Comparison of ENCODE assay signal across 21 cellular contexts in the genomic region with DNA sequence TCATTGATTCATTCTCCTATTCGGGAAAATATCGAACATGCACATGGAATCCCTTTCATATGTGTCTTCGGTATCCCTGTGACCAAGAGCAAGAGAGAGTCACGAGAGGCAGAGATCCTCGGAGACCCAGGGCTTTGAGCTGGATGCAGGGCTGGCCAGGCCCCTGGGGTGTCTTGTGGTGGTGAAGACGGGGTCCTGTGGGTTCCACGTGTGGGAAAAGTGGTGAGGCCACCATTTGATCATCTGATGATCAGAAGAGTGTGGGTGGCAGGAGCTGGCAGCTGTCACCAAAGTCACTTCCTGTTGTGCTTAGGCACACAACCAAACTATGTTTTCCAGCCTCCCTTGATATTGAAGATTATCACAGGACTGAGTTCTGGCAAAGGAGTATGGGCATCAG.
DNase-seq lines count a peak whose midpoint lies in the region; ATAC-seq and TF ChIP-seq lines count a peak whose summit lies in the region.
"Had no signal": no experiment of that assay in that cellular context is flagged by ENCODE, and none has a peak within 500 bp of the region (broad histone marks: within the 10 kb centered on the region; RNA-seq: fewer than 3 reads in every experiment).

No MANE protein-coding gene starts in this region.

- no peak overlapping the region for H3K27ac Mint-ChIP-seq in activated CD8-positive, alpha-beta memory T cell treated with anti-CD3 and anti-CD28 coated beads, Interleukin-2, amount 10 ng/mL, durations not matched to agents 7 days and 5 days

- H3K36me3 ChIP-seq in BLaER1 (no peaks in the 10 kb centered on the region), left lung (no peaks in the 10 kb centered on the region)
- no peaks in the 10 kb centered on the region for H3K36me3 ChIP-seq in BLaER1 treated with 17β-estradiol and CSF1 and Interleukin-3, amounts not matched to agents 10 nM and 100 nM
- H3K36me3 ChIP-seq: HAP-1, MG63 had no signal

- H3K4me1 ChIP-seq in BLaER1: peaks cover 34% of the 10 kb centered on the region
- peaks cover 13 to 39% (median 31%) of the 10 kb centered on the region in 10 experiments for H3K4me1 ChIP-seq in BLaER1 treated with 17β-estradiol and CSF1 and Interleukin-3, amounts not matched to agents 10 nM and 100 nM
- no peaks in the 10 kb centered on the region for H3K4me1 ChIP-seq in left lung
- H3K4me1 ChIP-seq: Caco-2, HAP-1 had no signal

- intact Hi-C loops in left lung (cut with DNase I): no loop called here

- peaks cover 2% of the 10 kb centered on the region for H3K4me1 Mint-ChIP-seq in activated CD8-positive, alpha-beta memory T cell treated with anti-CD3 and anti-CD28 coated beads, Interleukin-2, amount 10 ng/mL, durations not matched to agents 7 days and 5 days
- H3K4me1 Mint-ChIP-seq: CD14-positive monocyte had no signal

- no peak for ATAC-seq in activated CD8-positive, alpha-beta memory T cell treated with anti-CD3 and anti-CD28 coated beads, Interleukin-2, amount 10 ng/mL, durations not matched to agents 7 days and 5 days
- ATAC-seq in left lung: no peak
- ATAC-seq in HG03025 (IDR thresholded peaks at IDR 0.05; ENCODE audit: low FRiP score, unreplicated experiment): no peak

- no peak overlapping the region for H3K4me3 ChIP-seq in BLaER1
- H3K4me3 ChIP-seq in BLaER1 treated with 17β-estradiol and CSF1 and Interleukin-3, amounts not matched to agents 10 nM and 100 nM: no peak overlapping the region
- no peak overlapping the region for H3K4me3 ChIP-seq in left lung
- H3K4me3 ChIP-seq: HAP-1, MG63 had no signal

- H3K36me3 Mint-ChIP-seq in activated CD8-positive, alpha-beta memory T cell treated with anti-CD3 and anti-CD28 coated beads, Interleukin-2, amount 10 ng/mL, durations not matched to agents 7 days and 5 days: no peaks in the 10 kb centered on the region
- H3K36me3 Mint-ChIP-seq: CD14-positive monocyte, IgD-negative memory B cell had no signal

- H3K27me3 Mint-ChIP-seq in activated CD8-positive, alpha-beta memory T cell treated with anti-CD3 and anti-CD28 coated beads, Interleukin-2, amount 10 ng/mL, durations not matched to agents 7 days and 5 days: peaks cover 25% of the 10 kb centered on the region

- no peak for TF ChIP-seq CTCF in left lung (IDR thresholded peaks at IDR 0.05)

- peaks cover 88% of the 10 kb centered on the region for H3K27me3 ChIP-seq in BLaER1
- H3K27me3 ChIP-seq in BLaER1 treated with 17β-estradiol and CSF1 and Interleukin-3, amounts not matched to agents 10 nM and 100 nM: peaks cover 77 to 98% (median 94%) of the 10 kb centered on the region in 11 experiments
- peaks cover 0 to 87% of the 10 kb centered on the region in 2 donors for H3K27me3 ChIP-seq in left lung

- H3K4me2 ChIP-seq in BLaER1: peak overlapping the region; percentile 71
- peak overlapping the region; percentile 56 to 78 (median 59) for H3K4me2 ChIP-seq in BLaER1 treated with 17β-estradiol and CSF1 and Interleukin-3, amounts not matched to agents 10 nM and 100 nM
- H3K4me2 ChIP-seq: SK-N-SH had no signal

- no peak overlapping the region for H3K4me3 Mint-ChIP-seq in activated CD8-positive, alpha-beta memory T cell treated with anti-CD3 and anti-CD28 coated beads, Interleukin-2, amount 10 ng/mL, durations not matched to agents 7 days and 5 days
- H3K4me3 Mint-ChIP-seq: IgD-negative memory B cell had no signal

- H3K9me3 ChIP-seq in BLaER1: peaks cover 25% of the 10 kb centered on the region
- peaks cover 23 to 30% (median 28%) of the 10 kb centered on the region in 11 experiments for H3K9me3 ChIP-seq in BLaER1 treated with 17β-estradiol and CSF1 and Interleukin-3, amounts not matched to agents 10 nM and 100 nM (replicated peaks in 1 of 11)
- H3K9me3 ChIP-seq in left lung: no peaks in the 10 kb centered on the region
- H3K9me3 ChIP-seq: HAP-1, MG63, SK-N-SH had no signal

- H3K9ac ChIP-seq in BLaER1: no peak overlapping the region
- H3K9ac ChIP-seq in BLaER1 treated with 17β-estradiol and CSF1 and Interleukin-3, amounts not matched to agents 10 nM and 100 nM: no peak overlapping the region
- H3K9ac ChIP-seq: SK-N-SH had no signal

- H3K27ac ChIP-seq in BLaER1: no peak overlapping the region
- no peak overlapping the region for H3K27ac ChIP-seq in BLaER1 treated with 17β-estradiol and CSF1 and Interleukin-3, amounts not matched to agents 10 nM and 100 nM
- no peak overlapping the region for H3K27ac ChIP-seq in left lung

- peak; percentile 30 for DNase-seq in activated CD8-positive, alpha-beta memory T cell treated with anti-CD3 and anti-CD28 coated beads, Interleukin-2, amount 10 ng/mL, durations not matched to agents 7 days and 5 days
- DNase-seq in left lung (peak; percentile 24 to 41), COR-L47 (lab: John Stamatoyannopoulos, UW) (no peak), NCI-H2196 treated with DMSO at 0.1 percent for 48 hours (lab: John Stamatoyannopoulos, UW; ENCODE audit: unreplicated experiment) (no peak)
- DNase-seq: ACHN, Caco-2, GF-D8, Kasumi-1, MG63, NCI-H1092, NCI-H1436 treated with DMSO at 0.1 percent for 48 hours, NCI-H2029 treated with DMSO at 0.1 percent for 48 hours, NCI-H2171 treated with DMSO at 0.1 percent for 48 hours, SHP77 treated with DMSO at 0.1 percent for 48 hours, SK-N-SH had no signal

- CTCF ChIA-PET in activated CD8-positive, alpha-beta memory T cell treated with anti-CD3 and anti-CD28 coated beads, Interleukin-2, amount 10 ng/mL, durations not matched to agents 7 days and 5 days (lab: Charles Lee): no interaction called here

- peaks cover 35% of the 10 kb centered on the region for H4K20me1 ChIP-seq in BLaER1
- H4K20me1 ChIP-seq in BLaER1 treated with 17β-estradiol and CSF1 and Interleukin-3, amounts not matched to agents 10 nM and 100 nM: peaks cover 0 to 31% (median 13%) of the 10 kb centered on the region in 11 experiments; a peak in 11 of 22 replicates

- no peaks in the 10 kb centered on the region for H3K9me3 Mint-ChIP-seq in activated CD8-positive, alpha-beta memory T cell treated with anti-CD3 and anti-CD28 coated beads, Interleukin-2, amount 10 ng/mL, durations not matched to agents 7 days and 5 days (ENCODE audit: low read depth)

Comparison
In these comparisons a context has a peak if more than half of its experiments do, and no peak if none do; other contexts are left out.
1. DNase-seq: peak in activated CD8-positive, alpha-beta memory T cell treated with anti-CD3 and anti-CD28 coated beads, Interleukin-2, amount 10 ng/mL, durations not matched to agents 7 days and 5 days (single experiment) and left lung (2 of 2); none in COR-L47 (single experiment) and NCI-H2196 treated with DMSO at 0.1 percent for 48 hours (single experiment).